8 cellular contexts compared by ENCODE assay signal in genomic region chr1:155563377-155564066, GRCh38. TPM values are rescaled to one million over a fixed set of nuclear protein-coding genes. Genes with fewer than 3 reads are reported as not detected.
A peak's percentile ranks its signal among the peaks of the same experiment; 100 is the strongest.
DNase-seq lines count a peak whose midpoint lies in the region; ATAC-seq and TF ChIP-seq lines count a peak whose summit lies in the region.
"Not testable (repeated sequence)": the region's sequence is repeated elsewhere in the genome, so short reads cannot be mapped to it uniquely, and the experiment has no call there.

No MANE protein-coding gene starts in this region.

- ATAC-seq in HG03196 (IDR thresholded peaks at IDR 0.05; ENCODE audit: unreplicated experiment) (peak; percentile 2), heart right ventricle (peak in 1 of 8 donors; percentile 10)
- not testable (repeated sequence) for ATAC-seq in activated B cell treated with CpG ODN at 0.5 μM for 24 hours (ENCODE audit: low read depth)
- peak; percentile 33 for ATAC-seq in stimulated activated naive CD8-positive, alpha-beta T cell treated with anti-CD3 and anti-CD28 coated beads, Interleukin-15, amount 100 ng/mL, for 72 hours

- H3K4me1 Mint-ChIP-seq in CD8-positive, alpha-beta memory T cell: peaks cover 40 to 57% (median 46%) of the 10 kb centered on the region in 3 donors
- peaks cover 36% of the 10 kb centered on the region for H3K4me1 Mint-ChIP-seq in activated B cell treated with CpG ODN at 0.5 μM for 24 hours
- peaks cover 42% of the 10 kb centered on the region for H3K4me1 Mint-ChIP-seq in stimulated activated naive CD8-positive, alpha-beta T cell treated with anti-CD3 and anti-CD28 coated beads, Interleukin-15, amount 100 ng/mL, for 72 hours

- H3K9me3 ChIP-seq in CD8-positive, alpha-beta memory T cell (ENCODE audit: low read length); heart right ventricle: not testable (repeated sequence)

- peaks cover 40% of the 10 kb centered on the region for H3K4me1 ChIP-seq in CD8-positive, alpha-beta memory T cell (ENCODE audit: insufficient read depth, low read length)
- H3K4me1 ChIP-seq in heart right ventricle: peaks cover 8 to 40% (median 35%) of the 10 kb centered on the region in 9 donors

- peak overlapping the region; percentile 89 for H3K27ac ChIP-seq in CD8-positive, alpha-beta memory T cell (ENCODE audit: low read depth, low read length)
- peak overlapping the region; percentile 92 to 100 (median 98) for H3K27ac ChIP-seq in heart right ventricle

- peak overlapping the region; percentile 97 to 100 (median 99) for H3K4me3 Mint-ChIP-seq in CD8-positive, alpha-beta memory T cell
- peak overlapping the region; percentile 99 for H3K4me3 Mint-ChIP-seq in activated B cell treated with CpG ODN at 0.5 μM for 24 hours
- peak overlapping the region; percentile 94 to 99 for H3K4me3 Mint-ChIP-seq in stimulated activated naive CD8-positive, alpha-beta T cell treated with anti-CD3 and anti-CD28 coated beads, Interleukin-15, amount 100 ng/mL, for 72 hours

- peaks cover 0 to 37% (median 2%) of the 10 kb centered on the region in 3 donors for H3K36me3 Mint-ChIP-seq in CD8-positive, alpha-beta memory T cell
- H3K36me3 Mint-ChIP-seq in activated B cell treated with CpG ODN at 0.5 μM for 24 hours (ENCODE audit: low read depth): peaks cover 33% of the 10 kb centered on the region

- not testable (repeated sequence) for H3K27me3 ChIP-seq in CD8-positive, alpha-beta memory T cell (ENCODE audit: insufficient read depth, low read length, poor library complexity, severe bottlenecking); heart right ventricle

- CTCF ChIA-PET in CD8-positive, alpha-beta memory T cell (lab: Charles Lee): interaction anchor here (1.0 to 1.1 kb wide), 2 partner anchors 11 to 313 kb away, joined by 4 to 5 read pairs; no protein-coding TSS in a partner anchor
- CTCF ChIA-PET in activated B cell treated with CpG ODN at 0.5 μM for 24 hours (lab: Charles Lee): interaction anchor here (1.8 kb wide), 1 partner anchor 59 kb away, joined by 5 read pairs; no protein-coding TSS in a partner anchor

- intact Hi-C loops in activated B cell treated with CpG ODN at 0.5 μM for 24 hours (cut with micrococcal nuclease): loop anchor here (1.0 to 10.0 kb wide), 3 partner anchors 15 to 289 kb away; partner anchors contain the start of genes CLK2, FDPS and HCN3
- intact Hi-C loops in heart right ventricle (cut with DNase I): loop anchor here in 1 of 10 donors (2.0 kb wide), 1 partner anchor 185 kb away; no protein-coding TSS in a partner anchor

- not testable (repeated sequence) for DNase-seq in CD8-positive, alpha-beta memory T cell; activated B cell treated with CpG ODN at 0.5 μM for 24 hours; heart right ventricle; stimulated activated naive CD8-positive, alpha-beta T cell treated with anti-CD3 and anti-CD28 coated beads, Interleukin-15, amount 100 ng/mL, for 72 hours
- DNase-seq in NCI-H748 (lab: John Stamatoyannopoulos, UW; ENCODE audit: unreplicated experiment) (peak; percentile 73), cerebellar cortex (ENCODE audit: low spot score) (peak; percentile 28), myocyte (ENCODE audit: low read depth) (peak; percentile 19)

- H3K27me3 Mint-ChIP-seq in CD8-positive, alpha-beta memory T cell; activated B cell treated with CpG ODN at 0.5 μM for 24 hours; stimulated activated naive CD8-positive, alpha-beta T cell treated with anti-CD3 and anti-CD28 coated beads, Interleukin-15, amount 100 ng/mL, for 72 hours: not testable (repeated sequence)

- H3K36me3 ChIP-seq in CD8-positive, alpha-beta memory T cell (ENCODE audit: insufficient read depth, low read length): not testable (repeated sequence)
- peaks cover 0 to 16% (median 0%) of the 10 kb centered on the region in 9 donors for H3K36me3 ChIP-seq in heart right ventricle

- POLR2A ChIA-PET in CD8-positive, alpha-beta memory T cell (lab: Charles Lee): interaction anchor here (0.6 to 1.5 kb wide), 4 partner anchors 131 to 1586 kb away, joined by 3 to 6 read pairs (median 4); partner anchors contain the start of genes JTB and SCAMP3
- POLR2A ChIA-PET in activated B cell treated with CpG ODN at 0.5 μM for 24 hours (lab: Charles Lee): interaction anchor here (0.6 to 2.2 kb wide), 26 partner anchors 9 to 602 kb away, joined by 3 to 17 read pairs (median 4); partner anchors contain the start of genes CLK2, PYGO2 and SCAMP3

- 0% methylated on average over 21 of the region's 21 CpGs for WGBS in heart right ventricle, 2 donors

- not testable (repeated sequence) for H3K9me3 Mint-ChIP-seq in CD8-positive, alpha-beta memory T cell; activated B cell treated with CpG ODN at 0.5 μM for 24 hours; stimulated activated naive CD8-positive, alpha-beta T cell treated with anti-CD3 and anti-CD28 coated beads, Interleukin-15, amount 100 ng/mL, for 72 hours

- peak overlapping the region; percentile 88 for H3K4me3 ChIP-seq in CD8-positive, alpha-beta memory T cell (ENCODE audit: low read length)
- H3K4me3 ChIP-seq in heart right ventricle: peak overlapping the region; percentile 91 to 98 (median 96)

- not testable (repeated sequence) for TF ChIP-seq CTCF in activated B cell treated with CpG ODN at 0.5 μM for 24 hours (IDR thresholded peaks at IDR 0.05); heart right ventricle (IDR thresholded peaks at IDR 0.05)

- H3K27ac Mint-ChIP-seq in CD8-positive, alpha-beta memory T cell: peak overlapping the region; percentile 96 to 100 (median 98)
- peak overlapping the region; percentile 98 for H3K27ac Mint-ChIP-seq in activated B cell treated with CpG ODN at 0.5 μM for 24 hours
- H3K27ac Mint-ChIP-seq in stimulated activated naive CD8-positive, alpha-beta T cell treated with anti-CD3 and anti-CD28 coated beads, Interleukin-15, amount 100 ng/mL, for 72 hours: peak overlapping the region; percentile 99

RNA-seq across cellular contexts. Expression of gene ASH1L, which starts 0.9 kb away (rescaled TPM):
- total RNA-seq in CD8-positive, alpha-beta memory T cell: 10 to 100 TPM; 29.7 to 30.5 TPM
- 25.7 TPM for polyA plus RNA-seq in CD8-positive, alpha-beta memory T cell
- total RNA-seq in activated B cell treated with CpG ODN at 0.5 μM for 24 hours (75.6 and 90.6 TPM in 2 replicates), heart right ventricle (10 to 100 TPM; 42.0 to 56.8 (median 48.2) TPM), myocyte (33.8 and 34.4 TPM in 2 replicates)
- 10 to 100 TPM in 1 of 2 donors, 1 to 10 TPM in 1; 5.1 to 10.9 TPM for polyA plus RNA-seq in heart right ventricle
- polyA plus RNA-seq in myocyte (2012): 9.8 TPM

RNA-seq across cellular contexts. Expression of gene MSTO1, which starts 46.5 kb away (rescaled TPM):
- 10 to 100 TPM; 82.0 to 92.0 TPM for total RNA-seq in CD8-positive, alpha-beta memory T cell
- polyA plus RNA-seq in CD8-positive, alpha-beta memory T cell: 19.6 TPM
- total RNA-seq in activated B cell treated with CpG ODN at 0.5 μM for 24 hours (85.4 and 101 TPM in 2 replicates), heart right ventricle (10 to 100 TPM; 14.8 to 20.3 (median 16.8) TPM), myocyte (18.9 and 19.4 TPM in 2 replicates)
- polyA plus RNA-seq in heart right ventricle: 10 to 100 TPM; 23.2 TPM
- polyA plus RNA-seq in myocyte (2012): 48.1 TPM
